In genomic region chr15:82952156-82953081, GRCh38 we compare ENCODE assay signal across 8 cellular contexts. TPM values are rescaled to one million over a fixed set of nuclear protein-coding genes. Genes with fewer than 3 reads are reported as not detected.
DNase-seq lines count a peak whose midpoint lies in the region; ATAC-seq and TF ChIP-seq lines count a peak whose summit lies in the region.

Gene HOMER2 (minus strand): TSS chr15:82952720. CDS start chr15:82952535, 185 bp downstream.

- H3K27ac Mint-ChIP-seq in activated CD4-positive, alpha-beta memory T cell treated with anti-CD3 and anti-CD28 coated beads, Interleukin-2, amount 10 ng/mL, durations not matched to agents 7 days and 5 days: no peak within 1 kb of the TSS
- no peak within 1 kb of the TSS for H3K27ac Mint-ChIP-seq in natural killer cell treated with Interleukin-12 subunit alpha and Interleukin-12 subunit beta and Interleukin-15 and Interleukin-18, amount 100 ng/mL, for 72 hours

- H3K27me3 ChIP-seq in DOHH2 (ENCODE audit: control insufficient read depth, low read length): peaks cover 43% of the 10 kb centered on the region

- TF ChIP-seq CTCF in DOHH2 (IDR thresholded peaks at IDR 0.05; ENCODE audit: low read depth, low read length, poor library complexity, severe bottlenecking): no peak
- TF ChIP-seq CTCF in fibroblast of the aortic adventitia (IDR thresholded peaks at IDR 0.05; ENCODE audit: insufficient read depth, low read length): no peak

- ATAC-seq in natural killer cell treated with Interleukin-12 subunit alpha and Interleukin-12 subunit beta and Interleukin-15 and Interleukin-18, amount 100 ng/mL, for 72 hours: peak; percentile 61 to 69
- no peak for ATAC-seq in GM21737 (IDR thresholded peaks at IDR 0.05; ENCODE audit: unreplicated experiment)

- H3K9me2 ChIP-seq in DOHH2 (replicated peaks; ENCODE audit: control insufficient read depth, low read length): no peaks in the 10 kb centered on the region

- CTCF ChIA-PET in activated CD4-positive, alpha-beta memory T cell treated with anti-CD3 and anti-CD28 coated beads, Interleukin-2, amount 10 ng/mL, durations not matched to agents 7 days and 5 days (lab: Charles Lee): no interaction called here

- peaks cover 4% of the 10 kb centered on the region for H3K4me1 Mint-ChIP-seq in activated CD4-positive, alpha-beta memory T cell treated with anti-CD3 and anti-CD28 coated beads, Interleukin-2, amount 10 ng/mL, durations not matched to agents 7 days and 5 days
- H3K4me1 Mint-ChIP-seq in natural killer cell treated with Interleukin-12 subunit alpha and Interleukin-12 subunit beta and Interleukin-15 and Interleukin-18, amount 100 ng/mL, for 72 hours (ENCODE audit: low read depth in 2 of 2): no peaks in the 10 kb centered on the region

- H4K20me1 ChIP-seq in DOHH2 (ENCODE audit: control insufficient read depth, insufficient read depth, low read depth, low read length): no peaks in the 10 kb centered on the region

- H3K4me2 ChIP-seq in DOHH2 (ENCODE audit: low read length): peak within 1 kb of the TSS; percentile 50; the same call in 1 of the 2 replicates

- H3K79me2 ChIP-seq in DOHH2 (ENCODE audit: control insufficient read depth, low read length): no peaks in the 10 kb centered on the region

- H3K36me3 Mint-ChIP-seq in activated CD4-positive, alpha-beta memory T cell treated with anti-CD3 and anti-CD28 coated beads, Interleukin-2, amount 10 ng/mL, durations not matched to agents 7 days and 5 days (ENCODE audit: low read depth): peaks cover 5% of the 10 kb centered on the region
- no peaks in the 10 kb centered on the region for H3K36me3 Mint-ChIP-seq in natural killer cell treated with Interleukin-12 subunit alpha and Interleukin-12 subunit beta and Interleukin-15 and Interleukin-18, amount 100 ng/mL, for 72 hours

- peak within 1 kb of the TSS; percentile 63 for H3K4me3 Mint-ChIP-seq in activated CD4-positive, alpha-beta memory T cell treated with anti-CD3 and anti-CD28 coated beads, Interleukin-2, amount 10 ng/mL, durations not matched to agents 7 days and 5 days
- peak within 1 kb of the TSS; percentile 21 for H3K4me3 Mint-ChIP-seq in natural killer cell treated with Interleukin-12 subunit alpha and Interleukin-12 subunit beta and Interleukin-15 and Interleukin-18, amount 100 ng/mL, for 72 hours

- H3K4me3 ChIP-seq in DOHH2 (ENCODE audit: low read length): peak within 1 kb of the TSS; percentile 20; the same call in 1 of the 2 replicates
- H3K4me3 ChIP-seq in fibroblast of the aortic adventitia (ENCODE audit: low read depth, low read length): peak within 1 kb of the TSS; percentile 45

- H3K4me1 ChIP-seq in DOHH2 (ENCODE audit: control insufficient read depth, low read length): no peaks in the 10 kb centered on the region

- POLR2A ChIA-PET in activated CD4-positive, alpha-beta memory T cell treated with anti-CD3 and anti-CD28 coated beads, Interleukin-2, amount 10 ng/mL, durations not matched to agents 7 days and 5 days (lab: Charles Lee): interaction anchor here (1.1 kb wide), 1 partner anchor 14 kb away, joined by 3 read pairs; no protein-coding TSS in a partner anchor

- H3K36me3 ChIP-seq in DOHH2 (ENCODE audit: control insufficient read depth, low read length): no peaks in the 10 kb centered on the region

- H3K27me3 Mint-ChIP-seq in activated CD4-positive, alpha-beta memory T cell treated with anti-CD3 and anti-CD28 coated beads, Interleukin-2, amount 10 ng/mL, durations not matched to agents 7 days and 5 days: peaks cover 17% of the 10 kb centered on the region
- peaks cover 4 to 7% of the 10 kb centered on the region in 2 donors for H3K27me3 Mint-ChIP-seq in natural killer cell treated with Interleukin-12 subunit alpha and Interleukin-12 subunit beta and Interleukin-15 and Interleukin-18, amount 100 ng/mL, for 72 hours

- no peaks in the 10 kb centered on the region for H3K9me3 Mint-ChIP-seq in activated CD4-positive, alpha-beta memory T cell treated with anti-CD3 and anti-CD28 coated beads, Interleukin-2, amount 10 ng/mL, durations not matched to agents 7 days and 5 days
- no peaks in the 10 kb centered on the region for H3K9me3 Mint-ChIP-seq in natural killer cell treated with Interleukin-12 subunit alpha and Interleukin-12 subunit beta and Interleukin-15 and Interleukin-18, amount 100 ng/mL, for 72 hours

- peak; percentile 32 for DNase-seq in HuH-7 (ENCODE audit: low spot score)
- peak; percentile 22 for DNase-seq in activated CD4-positive, alpha-beta memory T cell treated with anti-CD3 and anti-CD28 coated beads, Interleukin-2, amount 10 ng/mL, durations not matched to agents 7 days and 5 days
- no peak for DNase-seq in fibroblast of the aortic adventitia (ENCODE audit: low read depth)
- no peak for DNase-seq in natural killer cell treated with Interleukin-12 subunit alpha and Interleukin-12 subunit beta and Interleukin-15 and Interleukin-18, amount 100 ng/mL, for 72 hours (ENCODE audit: low spot score)
- DNase-seq in NCI-H187 treated with DMSO at 0.1 percent for 48 hours (lab: John Stamatoyannopoulos, UW): no peak
- no peak for DNase-seq in NK-92 (lab: John Stamatoyannopoulos, UW; ENCODE audit: unreplicated experiment)

- no peaks in the 10 kb centered on the region for H3F3A ChIP-seq in DOHH2 (ENCODE audit: control insufficient read depth, insufficient read depth)

- no peak within 1 kb of the TSS for H3K27ac ChIP-seq in DOHH2 (ENCODE audit: low read depth, low read length)

- H3K9me3 ChIP-seq in DOHH2 (ENCODE audit: control insufficient read depth, insufficient read depth, low read length): no peaks in the 10 kb centered on the region

RNA-seq across cellular contexts. Expression of gene HOMER2, which starts in this region (rescaled TPM):
- total RNA-seq in activated CD4-positive, alpha-beta memory T cell treated with anti-CD3 and anti-CD28 coated beads, Interleukin-2, amount 10 ng/mL, durations not matched to agents 7 days and 5 days: 10 to 100 TPM; 20.0 to 26.0 TPM
- 1.5 and 5.4 TPM in 2 replicates for total RNA-seq in fibroblast of the aortic adventitia (ENCODE audit: low replicate concordance)
- 1 to 10 TPM; 3.1 to 4.5 TPM for total RNA-seq in natural killer cell treated with Interleukin-12 subunit alpha and Interleukin-12 subunit beta and Interleukin-15 and Interleukin-18, amount 100 ng/mL, for 72 hours

Comparison
In these comparisons a context has a peak if more than half of its experiments do, and no peak if none do; other contexts are left out.
1. DNase-seq: peak in HuH-7 (single experiment) and activated CD4-positive, alpha-beta memory T cell treated with anti-CD3 and anti-CD28 coated beads, Interleukin-2, amount 10 ng/mL, durations not matched to agents 7 days and 5 days (single experiment); none in fibroblast of the aortic adventitia (single experiment), natural killer cell treated with Interleukin-12 subunit alpha and Interleukin-12 subunit beta and Interleukin-15 and Interleukin-18, amount 100 ng/mL, for 72 hours (single experiment), NCI-H187 treated with DMSO at 0.1 percent for 48 hours (single experiment) and NK-92 (single experiment).